In genomic region chr12:54005853-54006699, GRCh38 we compare ENCODE assay signal across 8 cellular contexts. TPM values are rescaled to one million over a fixed set of nuclear protein-coding genes. Genes with fewer than 3 reads are reported as not detected.
DNase-seq lines count a peak whose midpoint lies in the region; ATAC-seq and TF ChIP-seq lines count a peak whose summit lies in the region.

No MANE protein-coding gene starts in this region.

- TF ChIP-seq POLR2A in IMR-90 (IDR thresholded peaks at IDR 0.05; ENCODE audit: low read depth, low read length) = no peak

- no peak overlapping the region for H3K4ac ChIP-seq in IMR-90 (ENCODE audit: low read depth, low read length)

- H3K9ac ChIP-seq in IMR-90 (ENCODE audit: low read depth, low read length) (peak overlapping the region; percentile 42; the same call in 1 of the 2 replicates), parathyroid adenoma (no peak overlapping the region)

- peak; percentile 86 for DNase-seq in Ammon's horn (ENCODE audit: low spot score)
- DNase-seq in IMR-90 = peak; percentile 62
- DNase-seq in SHP77 (lab: John Stamatoyannopoulos, UW) = peak; percentile 70 to 73
- DNase-seq in activated naive CD4-positive, alpha-beta T cell treated with Interleukin-2 at 50 U/mL for 16 hours = peak; percentile 86
- DNase-seq in globus pallidus (ENCODE audit: low spot score) = peak; percentile 75
- DNase-seq in thoracic aorta (ENCODE audit: low spot score) = peak; percentile 59

- H2AFZ ChIP-seq in IMR-90 (replicated peaks; ENCODE audit: low read length, poor library complexity) = peak overlapping the region; percentile 88
- H2AFZ ChIP-seq in parathyroid adenoma = peak overlapping the region; percentile 68

- H3K4me1 ChIP-seq in IMR-90 (ENCODE audit: control insufficient read depth, insufficient read depth, low read length) (no peaks in the 10 kb centered on the region), parathyroid adenoma (peaks cover 3% of the 10 kb centered on the region), thoracic aorta (ENCODE audit: control insufficient read depth in 1 of 2, low read depth in 2 of 2) (peaks cover 3 to 14% of the 10 kb centered on the region in 2 donors)

- no peak overlapping the region for H3K14ac ChIP-seq in IMR-90 (replicated peaks; ENCODE audit: low read depth, low read length)

- intact Hi-C loops in IMR-90 (cut with micrococcal nuclease) = loop anchor here (1.0 to 10.0 kb wide), 5 partner anchors 185 to 353 kb away; no protein-coding TSS in a partner anchor

- no peak overlapping the region for H2BK5ac ChIP-seq in IMR-90 (ENCODE audit: low read depth, low read length, poor library complexity, severe bottlenecking)

- no peaks in the 10 kb centered on the region for H3K9me1 ChIP-seq in IMR-90 (ENCODE audit: insufficient read depth, low read length)

- in situ Hi-C loops in IMR-90 (cut with MboI; ENCODE audit: low sequenced_read_pairs) = loop anchor here (5.0 kb wide), 1 partner anchor 186 kb away; no protein-coding TSS in a partner anchor

- H3K56ac ChIP-seq in IMR-90 (ENCODE audit: extremely low read depth, insufficient read depth, low read length) = no peak overlapping the region

- TF ChIP-seq CTCF in IMR-90 (conservative IDR thresholded peaks at IDR 0.05; ENCODE audit: low read depth, low read length) (peak; percentile 95), parathyroid adenoma (IDR thresholded peaks at IDR 0.05) (peak; percentile 97), thoracic aorta (IDR thresholded peaks at IDR 0.05) (peak; percentile 94)

- no peak overlapping the region for H2AK5ac ChIP-seq in IMR-90 (ENCODE audit: low read depth, low read length)

- 15% methylated on average over 24 of the region's 48 CpGs; no CpG with 5 or more reads in 1 of the 2 experiments for WGBS in IMR-90 (ENCODE audit: extremely low coverage in 2 of 2, insufficient read length in 1 of 2), 2 experiments

- H3K79me2 ChIP-seq in parathyroid adenoma = no peaks in the 10 kb centered on the region

- no peak overlapping the region for H2BK120ac ChIP-seq in IMR-90 (ENCODE audit: low read depth, low read length)

- no peaks in the 10 kb centered on the region for H3K9me3 ChIP-seq in IMR-90 (ENCODE audit: control insufficient read depth, insufficient read depth, low read length)
- no peaks in the 10 kb centered on the region for H3K9me3 ChIP-seq in parathyroid adenoma (ENCODE audit: control insufficient read depth, low read length)
- H3K9me3 ChIP-seq in thoracic aorta = no peaks in the 10 kb centered on the region

- H3K79me1 ChIP-seq in IMR-90 (ENCODE audit: low read depth in 1 of 2, low read length in 2 of 2) = no peaks in the 10 kb centered on the region

- CTCF ChIA-PET in IMR-90 (lab: Yijun Ruan, JAX) = interaction anchor here (0.6 to 3.1 kb wide), 8 partner anchors 181 to 200 kb away, joined by 3 to 19 read pairs (median 4); partner anchors contain the start of gene SMUG1

- H3K4me2 ChIP-seq in IMR-90 (ENCODE audit: low read depth, low read length) (peak overlapping the region; percentile 64; the same call in 1 of the 2 replicates), parathyroid adenoma (ENCODE audit: low read length) (peak overlapping the region; percentile 74)

- dilution Hi-C loops in IMR-90 (cut with HindIII; ENCODE audit: low sequenced_read_pairs, unreplicated experiment) = no loop called here

- H2BK20ac ChIP-seq in IMR-90 (ENCODE audit: low read depth, low read length) = no peak overlapping the region

- ATAC-seq in GM18868 (IDR thresholded peaks at IDR 0.05; ENCODE audit: unreplicated experiment) (peak; percentile 62), IMR-90 (ENCODE audit: low read depth) (peak; percentile 93), thoracic aorta (ENCODE audit: insufficient number of reproducible peaks, low FRiP score, low read depth) (no peak)

- no peak overlapping the region for H3K27ac ChIP-seq in IMR-90 (ENCODE audit: insufficient read depth, low read length)
- no peak overlapping the region for H3K27ac ChIP-seq in parathyroid adenoma
- no peak overlapping the region for H3K27ac ChIP-seq in thoracic aorta

- no TSS peak for BruUV-seq in IMR-90 (replicated peaks; lab: Mats Ljungman, UMichigan)

- H3K18ac ChIP-seq in IMR-90 (ENCODE audit: low read depth, low read length) = no peak overlapping the region

- no peak overlapping the region for H4K5ac ChIP-seq in IMR-90 (ENCODE audit: low read depth, low read length)

- no peak overlapping the region for H4K91ac ChIP-seq in IMR-90 (ENCODE audit: insufficient read depth, low read depth, low read length)

- TF ChIP-seq RAD21 in IMR-90 (IDR thresholded peaks at IDR 0.05; ENCODE audit: low read length) = peak; percentile 93

- H3K36me3 ChIP-seq in IMR-90 (ENCODE audit: control insufficient read depth, insufficient read depth, low read length) (no peaks in the 10 kb centered on the region), parathyroid adenoma (ENCODE audit: control insufficient read depth, insufficient read depth, low read length) (no peaks in the 10 kb centered on the region), thoracic aorta (no peaks in the 10 kb centered on the region)

- peaks cover 90% of the 10 kb centered on the region for H3K27me3 ChIP-seq in IMR-90 (ENCODE audit: control insufficient read depth, insufficient read depth, low read length)
- H3K27me3 ChIP-seq in parathyroid adenoma (ENCODE audit: control insufficient read depth, insufficient read depth, low read length) = peaks cover 22% of the 10 kb centered on the region
- H3K27me3 ChIP-seq in thoracic aorta (replicated peaks; ENCODE audit: insufficient read depth) = peaks cover 8% of the 10 kb centered on the region

- H2BK15ac ChIP-seq in IMR-90 (ENCODE audit: low read depth, low read length) = no peak overlapping the region

- POLR2A ChIA-PET in IMR-90 (lab: Charles Lee; ENCODE audit: unreplicated experiment) = interaction anchor here (0.5 kb wide), 1 partner anchor 155 kb away, joined by 4 read pairs; no protein-coding TSS in a partner anchor

- H3K23ac ChIP-seq in IMR-90 (ENCODE audit: low read depth, low read length) = no peak overlapping the region

- no peak overlapping the region for H4K8ac ChIP-seq in IMR-90 (ENCODE audit: low read depth in 2 of 2, low read length in 2 of 2)

- H3K4me3 ChIP-seq in IMR-90 (ENCODE audit: insufficient read depth, low read depth, low read length) (no peak overlapping the region), parathyroid adenoma (ENCODE audit: low read depth, low read length) (peak overlapping the region; percentile 46), thoracic aorta (peak overlapping the region; percentile 55)

- no peak overlapping the region for H2AK9ac ChIP-seq in IMR-90 (replicated peaks; ENCODE audit: low read depth, low read length, poor library complexity)

- no peaks in the 10 kb centered on the region for H4K20me1 ChIP-seq in IMR-90 (ENCODE audit: insufficient read depth, low read length)

TF ChIP-seq in IMR-90, 13 proteins besides CTCF, POLR2A, EP300 and RAD21:
- TF ChIP-seq MXI1 (IDR thresholded peaks at IDR 0.05; ENCODE audit: borderline replicate concordance, low read depth, low read length) = no peak
- peak; percentile 88 for TF ChIP-seq SMC3 (IDR thresholded peaks at IDR 0.05; ENCODE audit: low read depth, low read length)
- TF ChIP-seq, protein P1, sequence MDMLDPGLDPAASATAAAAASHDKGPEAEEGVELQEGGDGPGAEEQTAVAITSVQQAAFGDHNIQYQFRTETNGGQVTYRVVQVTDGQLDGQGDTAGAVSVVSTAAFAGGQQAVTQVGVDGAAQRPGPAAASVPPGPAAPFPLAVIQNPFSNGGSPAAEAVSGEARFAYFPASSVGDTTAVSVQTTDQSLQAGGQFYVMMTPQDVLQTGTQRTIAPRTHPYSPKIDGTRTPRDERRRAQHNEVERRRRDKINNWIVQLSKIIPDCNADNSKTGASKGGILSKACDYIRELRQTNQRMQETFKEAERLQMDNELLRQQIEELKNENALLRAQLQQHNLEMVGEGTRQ (IDR thresholded peaks at IDR 0.05; ENCODE audit: low read depth, low read length) = no peak
- TF ChIP-seq RCOR1 (IDR thresholded peaks at IDR 0.05; ENCODE audit: insufficient replicate concordance, low read length) = no peak
- no peak for TF ChIP-seq RFX5 (IDR thresholded peaks at IDR 0.05; ENCODE audit: low read depth, low read length)
- no peak for TF ChIP-seq CHD1 (IDR thresholded peaks at IDR 0.05; ENCODE audit: low read depth, low read length)
- no peak for TF ChIP-seq CEBPB (IDR thresholded peaks at IDR 0.05; ENCODE audit: low read depth, low read length)

RNA-seq across cellular contexts. Expression of gene HOXC8, which starts 2.7 kb away (rescaled TPM):
- total RNA-seq in IMR-90 (2012; rRNA removed) (0.18 and 0.28 TPM in 2 replicates), thoracic aorta (not detected)
- polyA plus RNA-seq in IMR-90 (2012; rRNA removed) = 1.3 and 1.4 TPM in 2 replicates
- 0.71 and 0.99 TPM in 2 replicates for polyA plus RNA-seq in IMR-90 (2012; cell fraction: cytosol; rRNA removed)
- polyA plus RNA-seq in IMR-90 (2012; cell fraction: nucleus; rRNA removed; ENCODE audit: low replicate concordance) = 0.24 and 0.28 TPM in 2 replicates

RNA-seq across cellular contexts. Expression of gene HOXC9, which starts 6.1 kb away (rescaled TPM):
- total RNA-seq in IMR-90 (2012; rRNA removed) = not detected in 2 replicates
- polyA plus RNA-seq in IMR-90 (2012; rRNA removed) = 0.13 and 0.26 TPM in 2 replicates
- 0.41 and 0.46 TPM in 2 replicates for polyA plus RNA-seq in IMR-90 (2012; cell fraction: cytosol; rRNA removed)
- polyA plus RNA-seq in IMR-90 (2012; cell fraction: nucleus; rRNA removed; ENCODE audit: low replicate concordance) = 0.13 and 0.21 TPM in 2 replicates
- total RNA-seq in thoracic aorta = not detected

RNA-seq across cellular contexts. Expression of gene HOXC10, which starts 21.1 kb away (rescaled TPM):
- total RNA-seq in IMR-90 (2012; rRNA removed) (not detected in 2 replicates), thoracic aorta (not detected)
- 0.15 TPM in 1 of 2 replicates, not detected in the other for polyA plus RNA-seq in IMR-90 (2012; rRNA removed)
- polyA plus RNA-seq in IMR-90 (2012; cell fraction: cytosol; rRNA removed) = not detected in 2 replicates
- not detected in 2 replicates for polyA plus RNA-seq in IMR-90 (2012; cell fraction: nucleus; rRNA removed; ENCODE audit: low replicate concordance)

RNA-seq across cellular contexts. Expression of gene HOXC6, which starts 22.2 kb away (rescaled TPM):
- total RNA-seq in IMR-90 (2012; rRNA removed) = not detected in 2 replicates
- 1.1 TPM in 2 replicates for polyA plus RNA-seq in IMR-90 (2012; rRNA removed)
- 0.34 and 0.99 TPM in 2 replicates for polyA plus RNA-seq in IMR-90 (2012; cell fraction: cytosol; rRNA removed)
- polyA plus RNA-seq in IMR-90 (2012; cell fraction: nucleus; rRNA removed; ENCODE audit: low replicate concordance) = 2.4 and 3.6 TPM in 2 replicates
- not detected for total RNA-seq in thoracic aorta

RNA-seq across cellular contexts. Expression of gene HOXC5, which starts 26.8 kb away (rescaled TPM):
- not detected in 2 replicates for total RNA-seq in IMR-90 (2012; rRNA removed)
- not detected in 2 replicates for polyA plus RNA-seq in IMR-90 (2012; rRNA removed)
- 0.02 TPM in 1 of 2 replicates, not detected in the other for polyA plus RNA-seq in IMR-90 (2012; cell fraction: cytosol; rRNA removed)
- polyA plus RNA-seq in IMR-90 (2012; cell fraction: nucleus; rRNA removed; ENCODE audit: low replicate concordance) = 0.17 and 0.26 TPM in 2 replicates
- 1 to 10 TPM in 1 of 2 donors, not detected in 1; 1.8 TPM for total RNA-seq in thoracic aorta
